ENCODE assay signal across 8 cellular contexts in the genomic region with DNA sequence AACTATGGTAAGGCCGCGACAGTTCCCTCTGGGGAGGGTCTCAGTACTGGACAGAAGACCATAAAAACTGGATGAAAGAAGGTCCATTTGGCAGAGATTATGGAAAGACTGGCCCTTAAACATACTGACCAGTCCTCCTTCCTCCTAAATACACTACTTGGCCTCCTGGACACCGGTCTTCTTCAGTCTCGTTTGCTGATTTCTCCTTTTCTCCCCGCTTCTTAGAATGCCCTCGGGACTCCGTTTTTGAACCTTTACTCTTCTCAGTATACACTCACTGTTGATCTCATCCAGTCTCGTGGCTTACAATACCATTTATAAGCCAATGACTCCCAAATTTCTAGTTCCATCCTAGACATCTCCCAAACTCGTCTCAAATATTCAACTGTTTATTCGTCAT. TPM values are rescaled to one million over a fixed set of nuclear protein-coding genes. Genes with fewer than 3 reads are reported as not detected.
A peak's percentile ranks its signal among the peaks of the same experiment; 100 is the strongest.
DNase-seq lines count a peak whose midpoint lies in the region; ATAC-seq and TF ChIP-seq lines count a peak whose summit lies in the region.

No MANE protein-coding gene starts in this region.

- POLR2A ChIA-PET in PC-3 (lab: Charles Lee; ENCODE audit: unreplicated experiment): no interaction called here

- H3K27me3 Mint-ChIP-seq in osteocyte (ENCODE audit: unreplicated experiment): no peaks in the 10 kb centered on the region

- H2AFZ ChIP-seq in DND-41 (ENCODE audit: low read depth, low read length): peak overlapping the region; percentile 86
- H2AFZ ChIP-seq in PC-3 (ENCODE audit: low read length): peak overlapping the region; percentile 90

- peak overlapping the region; percentile 79 for H3K4me2 ChIP-seq in DND-41 (ENCODE audit: insufficient read depth, low read length)
- H3K4me2 ChIP-seq in PC-3 (ENCODE audit: low read length): peak overlapping the region; percentile 92

- no peaks in the 10 kb centered on the region for H3K27me3 ChIP-seq in DND-41 (ENCODE audit: insufficient read depth, low read length, poor library complexity)
- H3K27me3 ChIP-seq in PC-3 (ENCODE audit: low read length): no peaks in the 10 kb centered on the region

- H3K4me3 ChIP-seq in DND-41 (ENCODE audit: low read depth in 1 of 2, low read length in 2 of 2) (peak overlapping the region; percentile 91 to 93), PC-3 (ENCODE audit: low read length) (peak overlapping the region; percentile 77), epithelial cell of esophagus (ENCODE audit: low read length) (peak overlapping the region; percentile 80)

- H3K27ac ChIP-seq in DND-41 (ENCODE audit: low read length) (peak overlapping the region; percentile 95), PC-3 (ENCODE audit: low read length) (peak overlapping the region; percentile 47)

- H3F3A ChIP-seq in PC-3 (ENCODE audit: low read length, unreplicated experiment): no peaks in the 10 kb centered on the region

- no peaks in the 10 kb centered on the region for H3K9me3 Mint-ChIP-seq in osteocyte (ENCODE audit: unreplicated experiment)

- H3K9ac ChIP-seq in DND-41 (ENCODE audit: low read depth, low read length) (peak overlapping the region; percentile 78), PC-3 (ENCODE audit: low read length) (peak overlapping the region; percentile 80)

- no peaks in the 10 kb centered on the region for H4K20me1 ChIP-seq in DND-41 (ENCODE audit: insufficient read depth, low read length)
- H4K20me1 ChIP-seq in PC-3 (ENCODE audit: low read length): no peaks in the 10 kb centered on the region

- H3K4me1 ChIP-seq in DND-41 (ENCODE audit: insufficient read depth, low read length): peaks cover 26% of the 10 kb centered on the region
- H3K4me1 ChIP-seq in PC-3 (ENCODE audit: insufficient read depth, low read length): peaks cover 37% of the 10 kb centered on the region

- H3K79me2 ChIP-seq in DND-41 (ENCODE audit: insufficient read depth, low read length): peaks cover 27% of the 10 kb centered on the region
- peaks cover 26% of the 10 kb centered on the region for H3K79me2 ChIP-seq in PC-3 (ENCODE audit: low read length)

- ATAC-seq in DND-41 (ENCODE audit: insufficient read depth, low read depth) (no peak), PC-3 (no peak), HG02885 (IDR thresholded peaks at IDR 0.05; ENCODE audit: poor library complexity, unreplicated experiment) (no peak)

- intact Hi-C loops in PC-3 (cut with micrococcal nuclease): loop anchor here (1.0 kb wide), 1 partner anchor 26 kb away; a partner anchor contains a TSS

- peaks cover 16% of the 10 kb centered on the region for H3K36me3 Mint-ChIP-seq in osteocyte (ENCODE audit: unreplicated experiment)

- CTCF ChIA-PET in PC-3 (lab: Charles Lee): interaction anchor here (0.6 to 1.5 kb wide), 4 partner anchors 69 to 118 kb away, joined by 3 to 5 read pairs (median 4); no protein-coding TSS in a partner anchor

- DNase-seq in DND-41 (no peak), PC-3 (no peak), epithelial cell of esophagus (ENCODE audit: low read depth) (no peak), osteocyte (ENCODE audit: extremely low spot score, unreplicated experiment) (no peak), HuH-7.5 (ENCODE audit: low spot score) (no peak)
- no peak for DNase-seq in stimulated activated CD4-positive, alpha-beta T cell treated with anti-CD3 and anti-CD28 coated beads, Interleukin-12 subunit alpha, Interleukin-12 subunit beta, amount 100 ng/mL, for 4 hours
- DNase-seq in stimulated activated CD4-positive, alpha-beta T cell treated with anti-CD3 and anti-CD28 coated beads, Interleukin-4, amount 100 ng/mL, for 1 hour: no peak

- H3K9me3 ChIP-seq in DND-41 (ENCODE audit: insufficient read depth, low read length, severe bottlenecking) (no peaks in the 10 kb centered on the region), PC-3 (ENCODE audit: low read length) (no peaks in the 10 kb centered on the region)

- TF ChIP-seq CTCF in DND-41 (IDR thresholded peaks at IDR 0.05; ENCODE audit: borderline replicate concordance, extremely low read depth, low read length, poor library complexity, severe bottlenecking) (no peak), PC-3 (conservative IDR thresholded peaks at IDR 0.05; ENCODE audit: low read depth, low read length) (no peak), epithelial cell of esophagus (IDR thresholded peaks at IDR 0.05; ENCODE audit: insufficient read depth, low read depth, low read length, missing control alignments) (no peak), osteocyte (IDR thresholded peaks at IDR 0.05) (no peak)

- H3K4me1 Mint-ChIP-seq in osteocyte (ENCODE audit: unreplicated experiment): peaks cover 17% of the 10 kb centered on the region

- H3K27ac Mint-ChIP-seq in osteocyte (ENCODE audit: unreplicated experiment): peak overlapping the region; percentile 94

- H3K4me3 Mint-ChIP-seq in osteocyte (ENCODE audit: unreplicated experiment): peak overlapping the region; percentile 85

- no TSS peak for BruUV-seq in PC-3 (replicated peaks; lab: Mats Ljungman, UMichigan)

- no peaks in the 10 kb centered on the region for H3K9me2 ChIP-seq in PC-3 (replicated peaks; ENCODE audit: low read length)

- H3K36me3 ChIP-seq in DND-41 (ENCODE audit: insufficient read depth, low read length) (peaks cover 32% of the 10 kb centered on the region), PC-3 (ENCODE audit: low read depth, low read length) (peaks cover 27% of the 10 kb centered on the region)

RNA-seq across cellular contexts. Expression of a gene that starts 0.7 kb away (rescaled TPM):
- total RNA-seq in PC-3 (2014; rRNA removed) (229 and 260 TPM in 2 replicates), osteocyte (67.4 and 73.0 TPM in 2 replicates)

RNA-seq across cellular contexts. Expression of a gene that starts 26.3 kb away (rescaled TPM):
- 15.2 and 15.6 TPM in 2 replicates for total RNA-seq in PC-3 (2014; rRNA removed)
- total RNA-seq in osteocyte: 3.0 and 3.6 TPM in 2 replicates

RNA-seq across cellular contexts. Expression of a gene that starts 41.2 kb away (rescaled TPM):
- total RNA-seq in PC-3 (2014; rRNA removed): not detected in 2 replicates
- total RNA-seq in osteocyte: not detected in 2 replicates

RNA-seq across cellular contexts. Expression of a gene that starts 42.7 kb away (rescaled TPM):
- total RNA-seq in PC-3 (2014; rRNA removed) (not detected in 2 replicates), osteocyte (not detected in 2 replicates)

RNA-seq across cellular contexts. Expression of a gene that starts 47.4 kb away (rescaled TPM):
- total RNA-seq in PC-3 (2014; rRNA removed) (0.07 TPM in 1 of 2 replicates, not detected in the other), osteocyte (not detected in 2 replicates)
